Comparison of ENCODE assay signal across 13 cellular contexts in genomic region chr1:245986404-245987221, GRCh38.
A peak's percentile ranks its signal among the peaks of the same experiment; 100 is the strongest.
DNase-seq lines count a peak whose midpoint lies in the region; ATAC-seq, FAIRE-seq and TF ChIP-seq lines count a peak whose summit lies in the region.
"Had no signal": no experiment of that assay in that cellular context is flagged by ENCODE, and none has a peak within 500 bp of the region (broad histone marks: within the 10 kb centered on the region; RNA-seq: fewer than 3 reads in every experiment).

No MANE protein-coding gene starts in this region.

- TF ChIP-seq RAD21 in HepG2 (CRISPR knock-in tag; IDR thresholded peaks at IDR 0.05) = no peak

- no peak overlapping the region for H3K4me2 ChIP-seq in HepG2 (ENCODE audit: low read depth, low read length)

- no peaks in the 10 kb centered on the region for H3K79me2 ChIP-seq in HepG2 (ENCODE audit: insufficient read depth, low read length)

- TF ChIP-seq POLR2A in body of pancreas (IDR thresholded peaks at IDR 0.05) (no peak), HepG2 (IDR thresholded peaks at IDR 0.05; ENCODE audit: insufficient read depth in 1 of 2, low read depth in 2 of 2, low read length in 2 of 2) (no peak)

- no peaks in the 10 kb centered on the region; the same call in 1 of the 2 replicates for H3K27me3 ChIP-seq in MG63
- no peaks in the 10 kb centered on the region for H3K27me3 ChIP-seq in body of pancreas
- no peaks in the 10 kb centered on the region for H3K27me3 ChIP-seq in HepG2 (ENCODE audit: control insufficient read depth in 1 of 2, insufficient read depth in 2 of 2, low read length in 2 of 2)
- H3K27me3 ChIP-seq: neutrophil had no signal

- WGBS in body of pancreas, 2 donors = 67 to 79% methylated on average over 12 of the region's 12 CpGs
- 86% methylated on average over 12 of the region's 12 CpGs for WGBS in HepG2 (ENCODE audit: low lambda C conversion rate)

- H3K27ac ChIP-seq in body of pancreas (no peak overlapping the region), HepG2 (ENCODE audit: extremely low read length, insufficient read depth, low read length) (no peak overlapping the region)
- H3K27ac ChIP-seq: neutrophil had no signal

- ATAC-seq in body of pancreas = no peak
- ATAC-seq in HepG2 = no peak
- ATAC-seq in HG03139 (IDR thresholded peaks at IDR 0.05; ENCODE audit: unreplicated experiment) = no peak
- ATAC-seq: CD8-positive, alpha-beta T cell had no signal

- H3K36me3 ChIP-seq in MG63 (no peaks in the 10 kb centered on the region), body of pancreas (replicated peaks in 1 of 2; ENCODE audit: insufficient read depth in 1 of 2, low read depth in 2 of 2) (no peaks in the 10 kb centered on the region), HepG2 (replicated peaks in 1 of 2; ENCODE audit: control insufficient read depth in 1 of 2, insufficient read depth in 2 of 2, low read length in 2 of 2) (no peaks in the 10 kb centered on the region)
- H3K36me3 ChIP-seq: neutrophil had no signal

- DNase-seq in AG08396 (ENCODE audit: low spot score) (peak; percentile 43), MG63 (peak; percentile 62), astrocyte of the hippocampus (ENCODE audit: low read depth, low spot score) (peak; percentile 71), left kidney (ENCODE audit: low read depth, low spot score) (peak; percentile 88), body of pancreas (no peak), HepG2 (ENCODE audit: low spot score) (no peak), T-helper 1 cell (no peak)
- DNase-seq: activated naive CD8-positive, alpha-beta T cell treated with anti-CD3 and anti-CD28 coated beads for 36 hours; CD8-positive, alpha-beta T cell; H7; NCI-H510A treated with DMSO at 0.1 percent for 48 hours had no signal

- no peak overlapping the region for H3K4me3 ChIP-seq in MG63
- H3K4me3 ChIP-seq in body of pancreas = no peak overlapping the region
- H3K4me3 ChIP-seq in HepG2 (replicated peaks in 1 of 3; ENCODE audit: insufficient read depth in 1 of 3, low read depth in 2 of 3, low read length in 3 of 3) = no peak overlapping the region

- no peak for TF ChIP-seq CTCF in body of pancreas (IDR thresholded peaks at IDR 0.05)
- no peak for TF ChIP-seq CTCF in HepG2 (CRISPR knock-in tag; IDR thresholded peaks at IDR 0.05)

- BruUV-seq in HepG2 (replicated peaks; lab: Mats Ljungman, UMichigan) = no TSS peak

- TF ChIP-seq EP300 in HepG2 (IDR thresholded peaks at IDR 0.05; ENCODE audit: low read depth in 2 of 2, low read length in 2 of 2) (no peak), HepG2 (CRISPR knock-in tag; IDR thresholded peaks at IDR 0.05; ENCODE audit: borderline replicate concordance) (no peak)

- POLR2A ChIA-PET in HepG2 (lab: Yijun Ruan, JAX) = no interaction called here

- in situ Hi-C loops in HepG2 (cut with HindIII; ENCODE audit: extremely low pct_ligation_motif_present, low pct_unique_long_range_greater_than_20kb) = no loop called here

- H3K9ac ChIP-seq in HepG2 (ENCODE audit: insufficient read depth, low read depth, low read length) = no peak overlapping the region

- no peaks in the 10 kb centered on the region for H4K20me1 ChIP-seq in HepG2 (ENCODE audit: insufficient read depth, low read length)

- FAIRE-seq in HepG2 (lab: Jason Lieb, UNC) = no peak

- no peak overlapping the region for H2AFZ ChIP-seq in HepG2 (ENCODE audit: low read length)

- no peaks in the 10 kb centered on the region for H3K4me1 ChIP-seq in body of pancreas
- H3K4me1 ChIP-seq in HepG2 (ENCODE audit: insufficient read depth, low read length) = peaks cover 9% of the 10 kb centered on the region

- intact Hi-C loops in body of pancreas (cut with DNase I) (no loop called here), HepG2 (cut with micrococcal nuclease; ENCODE audit: unreplicated experiment) (no loop called here)

- H3K9me3 ChIP-seq in MG63 (no peaks in the 10 kb centered on the region), body of pancreas (no peaks in the 10 kb centered on the region), HepG2 (ENCODE audit: low read length) (no peaks in the 10 kb centered on the region)
- H3K9me3 ChIP-seq: neutrophil had no signal

- CTCF ChIA-PET in HepG2 (lab: Yijun Ruan, JAX; ENCODE audit: low intra/inter-chr PET ratio, low total read pairs) = no interaction called here

TF ChIP-seq in HepG2, 621 proteins besides CTCF, POLR2A, EP300 and RAD21:
- no peak for TF ChIP-seq RARG (CRISPR knock-in tag; IDR thresholded peaks at IDR 0.05; ENCODE audit: low read depth)
- TF ChIP-seq ESRRA (CRISPR knock-in tag; IDR thresholded peaks at IDR 0.05; ENCODE audit: low read depth) = no peak
- no peak for TF ChIP-seq ZNF552 (CRISPR knock-in tag; IDR thresholded peaks at IDR 0.05; ENCODE audit: borderline replicate concordance)
- TF ChIP-seq U2AF2 (IDR thresholded peaks at IDR 0.05; ENCODE audit: low read depth, low read length) = no peak
- TF ChIP-seq ZNF30 (CRISPR knock-in tag; IDR thresholded peaks at IDR 0.05) = no peak
- TF ChIP-seq FOSL1 (CRISPR knock-in tag; IDR thresholded peaks at IDR 0.05; ENCODE audit: borderline replicate concordance) = no peak
- TF ChIP-seq CBX1 (IDR thresholded peaks at IDR 0.05; ENCODE audit: low read depth) = no peak
- no peak for TF ChIP-seq ZNF773 (CRISPR knock-in tag; IDR thresholded peaks at IDR 0.05; ENCODE audit: borderline replicate concordance)
- TF ChIP-seq ZNF501 (CRISPR knock-in tag; IDR thresholded peaks at IDR 0.05) = no peak
- TF ChIP-seq ZNF550 (CRISPR knock-in tag; IDR thresholded peaks at IDR 0.05; ENCODE audit: borderline replicate concordance) = no peak
- no peak for TF ChIP-seq U2AF1 (optimal IDR thresholded peaks at IDR 0.05; ENCODE audit: low read depth, low read length)
- TF ChIP-seq MTF2 (CRISPR knock-in tag; IDR thresholded peaks at IDR 0.05; ENCODE audit: borderline replicate concordance) = no peak
- no peak for TF ChIP-seq ATM (IDR thresholded peaks at IDR 0.05; ENCODE audit: borderline replicate concordance)
- TF ChIP-seq NFKBIZ (CRISPR knock-in tag; IDR thresholded peaks at IDR 0.05) = no peak

Comparison
In these comparisons a context has a peak if more than half of its experiments do, and no peak if none do; other contexts are left out.
1. DNase-seq: peak in AG08396 (single experiment), MG63 (single experiment), astrocyte of the hippocampus (single experiment) and left kidney (single experiment); none in body of pancreas (0 of 4), HepG2 (single experiment) and T-helper 1 cell (0 of 5).